12 cellular contexts compared by ENCODE assay signal in the genomic region with DNA sequence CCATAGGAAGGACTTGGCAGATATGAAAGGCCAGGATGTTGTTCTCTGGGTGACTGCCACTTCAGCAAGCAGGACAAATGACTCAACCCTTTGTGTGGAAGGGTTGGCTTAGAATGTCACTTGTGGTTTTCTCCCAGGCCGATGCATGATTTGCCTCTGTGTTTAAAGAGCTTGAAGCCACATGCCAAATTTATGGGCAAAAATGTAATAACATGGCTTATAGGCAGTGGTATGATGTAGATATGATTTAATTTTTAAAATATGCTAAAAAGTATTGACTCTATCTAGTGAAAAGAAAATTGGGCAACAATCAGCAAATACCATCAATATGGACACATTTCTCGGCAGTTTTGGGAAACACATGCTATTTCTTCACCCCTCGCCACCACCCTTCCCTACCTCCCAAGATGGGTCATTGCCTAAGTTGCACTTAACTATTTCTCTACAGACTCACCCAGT.
DNase-seq lines count a peak whose midpoint lies in the region; ATAC-seq and TF ChIP-seq lines count a peak whose summit lies in the region.
"Had no signal": no experiment of that assay in that cellular context is flagged by ENCODE, and none has a peak within 500 bp of the region (broad histone marks: within the 10 kb centered on the region; RNA-seq: fewer than 3 reads in every experiment).

No MANE protein-coding gene starts in this region.

- H3K4me1 ChIP-seq in left lung: peaks cover 8 to 33% of the 10 kb centered on the region in 2 donors

- intact Hi-C loops in activated T-helper 2 cell treated with anti-CD3 and anti-CD28 coated beads, Interferon-gamma antibody, Interleukin-2, Interleukin-4, amounts not matched to agents 10 μg/mL and 5 μg/mL and 100 μg/mL, durations not matched to agents 14 hours and 24 hours and 36 hours (cut with micrococcal nuclease): loop anchor here (5.0 kb wide), 1 partner anchor 159 kb away; no protein-coding TSS in a partner anchor
- intact Hi-C loops in left lung (cut with DNase I): no loop called here

- H3K36me3 ChIP-seq in left lung: no peaks in the 10 kb centered on the region
- H3K36me3 ChIP-seq: heart left ventricle had no signal

- peak overlapping the region in 1 of 2 donors; percentile 47 for H3K27ac ChIP-seq in left lung

- no peaks in the 10 kb centered on the region for H3K9me3 Mint-ChIP-seq in activated T-helper 2 cell treated with anti-CD3 and anti-CD28 coated beads, Interferon-gamma antibody, Interleukin-2, Interleukin-4, amounts not matched to agents 10 μg/mL and 5 μg/mL and 100 μg/mL, durations not matched to agents 14 hours and 24 hours and 36 hours
- H3K9me3 Mint-ChIP-seq: activated naive CD8-positive, alpha-beta T cell treated with anti-CD3 and anti-CD28 coated beads, Interleukin-2, amount 10 ng/mL, durations not matched to agents 7 days and 5 days; WTC11 had no signal

- H3K36me3 Mint-ChIP-seq in activated T-helper 2 cell treated with anti-CD3 and anti-CD28 coated beads, Interferon-gamma antibody, Interleukin-2, Interleukin-4, amounts not matched to agents 10 μg/mL and 5 μg/mL and 100 μg/mL, durations not matched to agents 14 hours and 24 hours and 36 hours (ENCODE audit: low read depth): no peaks in the 10 kb centered on the region
- H3K36me3 Mint-ChIP-seq: activated naive CD8-positive, alpha-beta T cell treated with anti-CD3 and anti-CD28 coated beads, Interleukin-2, amount 10 ng/mL, durations not matched to agents 7 days and 5 days; WTC11 had no signal

- H3K4me1 Mint-ChIP-seq in activated T-helper 2 cell treated with anti-CD3 and anti-CD28 coated beads, Interferon-gamma antibody, Interleukin-2, Interleukin-4, amounts not matched to agents 10 μg/mL and 5 μg/mL and 100 μg/mL, durations not matched to agents 14 hours and 24 hours and 36 hours (ENCODE audit: low read depth): peaks cover 54% of the 10 kb centered on the region

- H3K27me3 Mint-ChIP-seq in activated T-helper 2 cell treated with anti-CD3 and anti-CD28 coated beads, Interferon-gamma antibody, Interleukin-2, Interleukin-4, amounts not matched to agents 10 μg/mL and 5 μg/mL and 100 μg/mL, durations not matched to agents 14 hours and 24 hours and 36 hours (ENCODE audit: low read depth): peaks cover 11% of the 10 kb centered on the region

- H3K4me3 ChIP-seq in AG09309 (ENCODE audit: control insufficient read depth, low read depth, low read length) (no peak overlapping the region), left lung (no peak overlapping the region)
- H3K4me3 ChIP-seq: heart left ventricle had no signal

- peak; percentile 78 for ATAC-seq in left lung
- ATAC-seq: WTC11 had no signal

- no peaks in the 10 kb centered on the region for H3K9me3 ChIP-seq in left lung
- H3K9me3 ChIP-seq: heart left ventricle had no signal

- DNase-seq in AG09309 (ENCODE audit: low read depth) (peak; percentile 89), HS-5 (ENCODE audit: low read depth) (peak; percentile 87), left lung (no peak), mucosa of gallbladder (ENCODE audit: low spot score) (no peak), NCI-H187 (lab: John Stamatoyannopoulos, UW) (no peak), islet precursor cell (no peak), NCI-H1436 (lab: John Stamatoyannopoulos, UW) (no peak)
- no peak for DNase-seq in activated T-helper 2 cell treated with anti-CD3 and anti-CD28 coated beads, Interferon-gamma antibody, Interleukin-2, Interleukin-4, amounts not matched to agents 10 μg/mL and 5 μg/mL and 100 μg/mL, durations not matched to agents 14 hours and 24 hours and 36 hours (ENCODE audit: low spot score)
- DNase-seq: activated naive CD8-positive, alpha-beta T cell treated with anti-CD3 and anti-CD28 coated beads, Interleukin-2, amount 10 ng/mL, durations not matched to agents 7 days and 5 days; heart left ventricle; NCI-H446 had no signal

- no peak for TF ChIP-seq CTCF in AG09309 (IDR thresholded peaks at IDR 0.05; ENCODE audit: control insufficient read depth, insufficient read depth, low read depth, low read length, missing control alignments)
- TF ChIP-seq CTCF in left lung (IDR thresholded peaks at IDR 0.05): no peak

- peak overlapping the region; percentile 63 for H3K27ac Mint-ChIP-seq in activated T-helper 2 cell treated with anti-CD3 and anti-CD28 coated beads, Interferon-gamma antibody, Interleukin-2, Interleukin-4, amounts not matched to agents 10 μg/mL and 5 μg/mL and 100 μg/mL, durations not matched to agents 14 hours and 24 hours and 36 hours
- H3K27ac Mint-ChIP-seq: activated naive CD8-positive, alpha-beta T cell treated with anti-CD3 and anti-CD28 coated beads, Interleukin-2, amount 10 ng/mL, durations not matched to agents 7 days and 5 days; WTC11 had no signal

- H3K4me3 Mint-ChIP-seq in activated T-helper 2 cell treated with anti-CD3 and anti-CD28 coated beads, Interferon-gamma antibody, Interleukin-2, Interleukin-4, amounts not matched to agents 10 μg/mL and 5 μg/mL and 100 μg/mL, durations not matched to agents 14 hours and 24 hours and 36 hours (ENCODE audit: low read depth): no peak overlapping the region
- H3K4me3 Mint-ChIP-seq: activated naive CD8-positive, alpha-beta T cell treated with anti-CD3 and anti-CD28 coated beads, Interleukin-2, amount 10 ng/mL, durations not matched to agents 7 days and 5 days; WTC11 had no signal

- H3K27me3 ChIP-seq in left lung: no peaks in the 10 kb centered on the region
- H3K27me3 ChIP-seq: heart left ventricle had no signal

Comparison
In these comparisons a context has a peak if more than half of its experiments do, and no peak if none do; other contexts are left out.
1. DNase-seq: peak in AG09309 (single experiment) and HS-5 (single experiment); none in activated T-helper 2 cell treated with anti-CD3 and anti-CD28 coated beads, Interferon-gamma antibody, Interleukin-2, Interleukin-4, amounts not matched to agents 10 μg/mL and 5 μg/mL and 100 μg/mL, durations not matched to agents 14 hours and 24 hours and 36 hours (single experiment), left lung (0 of 2), mucosa of gallbladder (single experiment), NCI-H187 (0 of 2), islet precursor cell (single experiment) and NCI-H1436 (single experiment).